In the genomic region with DNA sequence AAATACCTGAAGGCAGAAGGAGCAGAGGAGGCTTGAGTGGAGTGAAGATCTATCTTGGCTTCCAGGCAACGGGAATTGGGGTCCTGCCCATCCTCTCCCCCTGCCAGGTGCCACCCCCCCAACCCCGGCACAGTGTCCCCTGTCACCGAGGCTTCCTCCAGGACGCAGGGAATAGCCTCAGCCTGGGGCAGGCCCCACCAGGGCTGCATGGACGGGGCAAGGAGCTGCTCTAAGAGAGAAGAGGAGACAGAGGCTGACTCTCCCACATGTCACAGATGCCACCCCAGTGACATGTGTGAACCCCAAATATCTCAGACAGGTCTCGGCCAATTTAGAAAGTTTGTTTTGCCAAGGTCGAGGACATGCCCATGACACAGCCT, we compare ENCODE assay signal across 28 cellular contexts. TPM values are rescaled to one million over a fixed set of nuclear protein-coding genes. Genes with fewer than 3 reads are reported as not detected.
DNase-seq lines count a peak whose midpoint lies in the region; ATAC-seq and TF ChIP-seq lines count a peak whose summit lies in the region.
"Had no signal": no experiment of that assay in that cellular context is flagged by ENCODE, and none has a peak within 500 bp of the region (broad histone marks: within the 10 kb centered on the region; RNA-seq: fewer than 3 reads in every experiment).

No MANE protein-coding gene starts in this region.

- in situ Hi-C loops in Caki2 (cut with HindIII; ENCODE audit: low pct_unique_long_range_greater_than_20kb, low sequenced_read_pairs) (no loop called here), Panc1 (cut with HindIII; ENCODE audit: low pct_unique_long_range_greater_than_20kb, low sequenced_read_pairs) (no loop called here), G401 (cut with HindIII; ENCODE audit: low sequenced_read_pairs) (no loop called here)

- H3K4me1 ChIP-seq in Panc1 (ENCODE audit: control insufficient read depth, insufficient read depth, low read length) (peaks cover under 1% of the 10 kb centered on the region), mesenchymal stem cell (ENCODE audit: control insufficient read depth, insufficient read depth, low read depth, low read length) (peaks cover 34% of the 10 kb centered on the region), subcutaneous abdominal adipose tissue (ENCODE audit: control insufficient read depth in 5 of 5, insufficient read depth in 5 of 5, low read length in 5 of 5) (peaks cover 11 to 53% (median 40%) of the 10 kb centered on the region in 5 donors)

- H2BK15ac ChIP-seq in mesenchymal stem cell (ENCODE audit: low read depth, poor library complexity, severe bottlenecking), result peak overlapping the region; percentile 39

- H3K27ac ChIP-seq in Panc1 (ENCODE audit: low read length) (peak overlapping the region; percentile 14; the same call in 1 of the 2 replicates), mesenchymal stem cell (ENCODE audit: low read length, poor library complexity, severe bottlenecking) (no peak overlapping the region), subcutaneous abdominal adipose tissue (ENCODE audit: low read depth, low read length) (peak overlapping the region; percentile 58)
- H3K27ac ChIP-seq: left ventricle myocardium inferior, skin epidermis, vagina had no signal

- no peaks in the 10 kb centered on the region for H3K9me3 Mint-ChIP-seq in activated T-cell treated with anti-CD3 and anti-CD28 coated beads, Interleukin-2, amount 50 U/mL, for 24 hours
- H3K9me3 Mint-ChIP-seq: activated naive CD8-positive, alpha-beta T cell treated with anti-CD3 and anti-CD28 coated beads, Interleukin-2, amount 50 U/mL, for 24 hours had no signal

- H3K36me3 ChIP-seq in Panc1 (ENCODE audit: control insufficient read depth, insufficient read depth, low read length) (no peaks in the 10 kb centered on the region), mesenchymal stem cell (ENCODE audit: control insufficient read depth in 1 of 2, insufficient read depth in 2 of 2, low read depth in 1 of 2, low read length in 2 of 2) (peaks cover 0 to 30% of the 10 kb centered on the region in 2 experiments), subcutaneous abdominal adipose tissue (ENCODE audit: control insufficient read depth in 5 of 5, insufficient read depth in 5 of 5, low read length in 5 of 5) (peaks cover 0 to 5% (median 0%) of the 10 kb centered on the region in 5 donors)
- H3K36me3 ChIP-seq: left ventricle myocardium inferior, vagina had no signal

- no peak overlapping the region for H3K4me3 Mint-ChIP-seq in activated T-cell treated with anti-CD3 and anti-CD28 coated beads, Interleukin-2, amount 50 U/mL, for 24 hours
- H3K4me3 Mint-ChIP-seq: activated naive CD8-positive, alpha-beta T cell treated with anti-CD3 and anti-CD28 coated beads, Interleukin-2, amount 50 U/mL, for 24 hours; naive B cell; stimulated activated naive B cell treated with anti-CD40 and anti-IgM and Interleukin-4, amounts not matched to agents 10 μg/mL and 1 μg/mL and 100 μg/mL, for 72 hours had no signal

- H3K23ac ChIP-seq in mesenchymal stem cell (ENCODE audit: low read length in 2 of 2), result no peak overlapping the region

- H3K27me3 ChIP-seq in Panc1 (ENCODE audit: control insufficient read depth, insufficient read depth, low read length) (no peaks in the 10 kb centered on the region), mesenchymal stem cell (ENCODE audit: control insufficient read depth in 1 of 2, insufficient read depth in 1 of 2, low read length in 2 of 2) (no peaks in the 10 kb centered on the region), subcutaneous abdominal adipose tissue (ENCODE audit: control insufficient read depth in 5 of 5, insufficient read depth in 4 of 5, low read length in 5 of 5) (no peaks in the 10 kb centered on the region)
- H3K27me3 ChIP-seq: vagina had no signal

- H2BK5ac ChIP-seq in mesenchymal stem cell (ENCODE audit: low read depth, low read length, poor library complexity, severe bottlenecking), result no peak overlapping the region

- POLR2A ChIA-PET in Panc1 (lab: Charles Lee), result no interaction called here

- no peaks in the 10 kb centered on the region for H3K79me1 ChIP-seq in mesenchymal stem cell (replicated peaks; ENCODE audit: low read length, poor library complexity, severe bottlenecking)

- BruUV-seq in Panc1 (replicated peaks; lab: Mats Ljungman, UMichigan), result no TSS peak

- no peak for TF ChIP-seq CTCF in Panc1 (IDR thresholded peaks at IDR 0.05)

- H2BK120ac ChIP-seq in mesenchymal stem cell (ENCODE audit: low read depth, low read length), result no peak overlapping the region

- no peak overlapping the region for H4K91ac ChIP-seq in mesenchymal stem cell (ENCODE audit: low read length)

- no peak overlapping the region for H3K4me2 ChIP-seq in mesenchymal stem cell (ENCODE audit: low read length, poor library complexity, severe bottlenecking)

- H3K4me1 Mint-ChIP-seq in activated T-cell treated with anti-CD3 and anti-CD28 coated beads, Interleukin-2, amount 50 U/mL, for 24 hours (ENCODE audit: low read depth), result no peaks in the 10 kb centered on the region
- H3K4me1 Mint-ChIP-seq: activated naive CD8-positive, alpha-beta T cell treated with anti-CD3 and anti-CD28 coated beads, Interleukin-2, amount 50 U/mL, for 24 hours had no signal

- no peak overlapping the region for H3K18ac ChIP-seq in mesenchymal stem cell (ENCODE audit: low read depth in 1 of 2, low read length in 2 of 2)

- intact Hi-C loops in Panc1 (cut with micrococcal nuclease; ENCODE audit: unreplicated experiment), result no loop called here

- H2AK5ac ChIP-seq in mesenchymal stem cell (ENCODE audit: low read length, severe bottlenecking), result no peak overlapping the region

- H4K8ac ChIP-seq in mesenchymal stem cell (ENCODE audit: low read length), result no peak overlapping the region

- no peaks in the 10 kb centered on the region for H3K36me3 Mint-ChIP-seq in activated T-cell treated with anti-CD3 and anti-CD28 coated beads, Interleukin-2, amount 50 U/mL, for 24 hours (ENCODE audit: low read depth)
- H3K36me3 Mint-ChIP-seq: naive B cell; stimulated activated naive B cell treated with anti-CD40 and anti-IgM and Interleukin-4, amounts not matched to agents 10 μg/mL and 1 μg/mL and 100 μg/mL, for 72 hours had no signal

- H3K14ac ChIP-seq in mesenchymal stem cell (ENCODE audit: low read length in 2 of 2), result no peak overlapping the region

- H3K9me3 ChIP-seq in Panc1 (ENCODE audit: control insufficient read depth, insufficient read depth, low read depth, low read length), result no peaks in the 10 kb centered on the region
- no peaks in the 10 kb centered on the region for H3K9me3 ChIP-seq in mesenchymal stem cell (ENCODE audit: control insufficient read depth, low read length)
- no peaks in the 10 kb centered on the region for H3K9me3 ChIP-seq in subcutaneous abdominal adipose tissue (ENCODE audit: control insufficient read depth in 5 of 5, low read length in 5 of 5)
- H3K9me3 ChIP-seq: left ventricle myocardium inferior, vagina had no signal

- H3K4me3 ChIP-seq in Panc1 (ENCODE audit: low read depth in 2 of 2, low read length in 2 of 2), result no peak overlapping the region
- H3K4me3 ChIP-seq in mesenchymal stem cell (ENCODE audit: insufficient read depth in 1 of 2, low read depth in 1 of 2, low read length in 2 of 2), result no peak overlapping the region
- no peak overlapping the region for H3K4me3 ChIP-seq in subcutaneous abdominal adipose tissue (ENCODE audit: low read depth in 1 of 5, low read length in 5 of 5)
- H3K4me3 ChIP-seq: K562, left ventricle myocardium inferior, skin epidermis, vagina had no signal

- ATAC-seq in Panc1 (peak; percentile 27; the same call in 1 of the 2 replicates), HG03097 (IDR thresholded peaks at IDR 0.05; ENCODE audit: low FRiP score, unreplicated experiment) (no peak)
- ATAC-seq: activated naive CD8-positive, alpha-beta T cell treated with anti-CD3 and anti-CD28 coated beads, Interleukin-2, amount 50 U/mL, for 24 hours; K562; stimulated activated naive B cell treated with anti-CD40 and anti-IgM and Interleukin-4, amounts not matched to agents 10 μg/mL and 1 μg/mL and 100 μg/mL, for 72 hours had no signal

- CTCF ChIA-PET in Panc1 (lab: Charles Lee), result interaction anchor here (0.6 to 0.7 kb wide), 2 partner anchors 12 to 71 kb away, joined by 3 read pairs; no protein-coding TSS in a partner anchor

- no peak overlapping the region for H2AFZ ChIP-seq in mesenchymal stem cell (ENCODE audit: low read depth, low read length)

- 92% methylated on average over 7 of the region's 7 CpGs for WGBS in mesenchymal stem cell

- no peaks in the 10 kb centered on the region for H3K27me3 Mint-ChIP-seq in activated T-cell treated with anti-CD3 and anti-CD28 coated beads, Interleukin-2, amount 50 U/mL, for 24 hours

- H3K9ac ChIP-seq in mesenchymal stem cell (ENCODE audit: low read length) (no peak overlapping the region), subcutaneous abdominal adipose tissue (ENCODE audit: low read length in 5 of 5) (no peak overlapping the region)

- H3K4ac ChIP-seq in mesenchymal stem cell (ENCODE audit: low read depth in 1 of 2, low read length in 2 of 2), result no peak overlapping the region

- DNase-seq in Caki2 (ENCODE audit: low read depth) (peak; percentile 23), Panc1 (ENCODE audit: low read depth, low spot score) (no peak), mesenchymal stem cell (no peak), G401 (ENCODE audit: low spot score) (no peak)
- DNase-seq in activated effector memory CD4-positive, alpha-beta T cell treated with Interleukin-2 at 50 U/mL for 16 hours, result no peak
- no peak for DNase-seq in activated T-cell treated with anti-CD3 and anti-CD28 coated beads, Interleukin-2, amount 50 U/mL, for 24 hours
- DNase-seq: activated CD4-positive, alpha-beta T cell treated with anti-CD3 and anti-CD28 coated beads for 48 hours; activated gamma-delta T cell treated with Interleukin-2 at 50 U/mL for 16 hours; activated naive CD8-positive, alpha-beta T cell treated with anti-CD3 and anti-CD28 coated beads, Interleukin-2, amount 50 U/mL, for 24 hours; activated T-cell treated with anti-CD3 and anti-CD28 coated beads, Interleukin-2, amount 50 U/mL, for 1 hour; central memory CD4-positive, alpha-beta T cell; cortex of kidney; EL; GOT3; left ventricle myocardium inferior; midbrain; naive B cell; NCI-H1092 treated with DMSO at 0.1 percent for 48 hours; NCI-H1694 treated with DMSO at 0.1 percent for 48 hours; NCI-H446 treated with DMSO at 0.1 percent for 48 hours; occipital lobe; stimulated activated naive B cell treated with anti-CD40 and anti-IgM and Interleukin-4, amounts not matched to agents 10 μg/mL and 1 μg/mL and 100 μg/mL, for 72 hours; T-helper 2 cell had no signal

- no peak overlapping the region for H2BK12ac ChIP-seq in mesenchymal stem cell (ENCODE audit: low read length in 2 of 2)

- no peak overlapping the region for H3K27ac Mint-ChIP-seq in activated T-cell treated with anti-CD3 and anti-CD28 coated beads, Interleukin-2, amount 50 U/mL, for 24 hours
- H3K27ac Mint-ChIP-seq: activated naive CD8-positive, alpha-beta T cell treated with anti-CD3 and anti-CD28 coated beads, Interleukin-2, amount 50 U/mL, for 24 hours; stimulated activated naive B cell treated with anti-CD40 and anti-IgM and Interleukin-4, amounts not matched to agents 10 μg/mL and 1 μg/mL and 100 μg/mL, for 72 hours had no signal

RNA-seq across cellular contexts. Expression of a gene that starts 42.1 kb away (rescaled TPM):
- 101 and 131 TPM in 2 replicates for total RNA-seq in Caki2 (2014; rRNA removed; shearing (Covaris generic); ENCODE audit: low replicate concordance)
- total RNA-seq in Panc1 (2021; ENCODE audit: unreplicated experiment), result 2.5 TPM
- 4.5 TPM for polyA plus RNA-seq in Panc1 (2012; ENCODE audit: insufficient read length)
- 621 TPM for polyA plus RNA-seq in mesenchymal stem cell (2013, experiment 1 of 2)
- 614 TPM for polyA plus RNA-seq in mesenchymal stem cell (2013, experiment 2 of 2)
- 16.4 and 25.4 TPM in 2 replicates for total RNA-seq in G401 (2014; rRNA removed; shearing (Covaris generic))
- polyA plus RNA-seq: K562 had no signal
